In the genomic region with DNA sequence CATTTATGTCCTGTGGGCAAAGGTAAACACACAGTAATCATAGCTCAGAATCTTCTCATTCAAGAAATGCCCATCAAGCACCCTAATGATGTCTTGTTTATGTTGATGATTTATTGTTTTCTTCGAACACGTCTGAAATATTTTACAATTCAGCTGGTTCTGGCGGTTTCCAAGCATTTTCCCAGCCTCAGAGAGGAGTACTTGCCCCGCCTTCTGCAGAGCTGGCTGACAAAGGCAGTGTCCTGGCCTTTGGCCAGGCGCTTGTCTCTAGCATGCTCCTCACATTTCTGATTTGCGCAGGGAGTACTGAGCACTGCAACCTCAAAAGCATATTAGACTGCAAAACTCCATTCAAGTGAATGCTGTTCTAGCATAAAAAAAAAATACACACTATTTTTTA, we compare ENCODE assay signal across 10 cellular contexts.
A peak's percentile ranks its signal among the peaks of the same experiment; 100 is the strongest.
DNase-seq lines count a peak whose midpoint lies in the region; ATAC-seq and TF ChIP-seq lines count a peak whose summit lies in the region.
"Had no signal": no experiment of that assay in that cellular context is flagged by ENCODE, and none has a peak within 500 bp of the region (broad histone marks: within the 10 kb centered on the region; RNA-seq: fewer than 3 reads in every experiment).

No MANE protein-coding gene starts in this region.

- no peak overlapping the region for H3K4me3 Mint-ChIP-seq in nephron progenitor cell

- H3K27me3 Mint-ChIP-seq in nephron progenitor cell (ENCODE audit: low read depth, poor library complexity), result peaks cover 5% of the 10 kb centered on the region

- H3K9me3 Mint-ChIP-seq in nephron progenitor cell, result no peaks in the 10 kb centered on the region

- no peaks in the 10 kb centered on the region for H3K36me3 Mint-ChIP-seq in nephron progenitor cell (ENCODE audit: low read depth)

- H3K4me1 Mint-ChIP-seq in nephron progenitor cell, result peaks cover 4% of the 10 kb centered on the region

- peak overlapping the region in 24 of 59 donors; percentile 2 to 46 (median 24) for H3K4me3 ChIP-seq in dorsolateral prefrontal cortex
- H3K4me3 ChIP-seq: K562, tibial nerve had no signal

- TF ChIP-seq CTCF in dorsolateral prefrontal cortex (IDR thresholded peaks at IDR 0.05 in 54 of 56, conservative IDR thresholded peaks at IDR 0.05 in 2 of 56; ENCODE audit: low read depth in 1 of 56, partially characterized antibody in 56 of 56) (no peak), nephron progenitor cell (IDR thresholded peaks at IDR 0.05) (no peak)

- in situ Hi-C loops in KBM-7 (cut with MboI; ENCODE audit: low pct_unique_long_range_greater_than_20kb, low sequenced_read_pairs), result no loop called here

- DNase-seq in DMS53 treated with DMSO at 0.1 percent for 48 hours (lab: John Stamatoyannopoulos, UW; ENCODE audit: unreplicated experiment) (peak; percentile 86), NCI-H2171 (lab: John Stamatoyannopoulos, UW) (peak; percentile 93), dorsolateral prefrontal cortex (peak; percentile 34 to 88 (median 47)), nephron progenitor cell (peak; percentile 20), NK-92 (lab: John Stamatoyannopoulos, UW; ENCODE audit: unreplicated experiment) (no peak), KBM-7 (no peak), SIG-M5 (lab: John Stamatoyannopoulos, UW) (no peak)

- no peaks in the 10 kb centered on the region for H3K27me3 ChIP-seq in dorsolateral prefrontal cortex
- H3K27me3 ChIP-seq: tibial nerve had no signal

- intact Hi-C loops in dorsolateral prefrontal cortex (cut with DNase I), result no loop called here

- no peak for ATAC-seq in HG03432 (IDR thresholded peaks at IDR 0.05; ENCODE audit: unreplicated experiment)
- ATAC-seq: K562 had no signal

- H3K27ac ChIP-seq in dorsolateral prefrontal cortex, result no peak overlapping the region
- H3K27ac ChIP-seq: tibial nerve had no signal

- no peak overlapping the region for H3K27ac Mint-ChIP-seq in nephron progenitor cell

Comparison
In these comparisons a context has a peak if more than half of its experiments do, and no peak if none do; other contexts are left out.
1. DNase-seq: peak in DMS53 treated with DMSO at 0.1 percent for 48 hours (single experiment), NCI-H2171 (single experiment), dorsolateral prefrontal cortex (10 of 10) and nephron progenitor cell (single experiment); none in NK-92 (single experiment), KBM-7 (single experiment) and SIG-M5 (single experiment).